In the genomic region with DNA sequence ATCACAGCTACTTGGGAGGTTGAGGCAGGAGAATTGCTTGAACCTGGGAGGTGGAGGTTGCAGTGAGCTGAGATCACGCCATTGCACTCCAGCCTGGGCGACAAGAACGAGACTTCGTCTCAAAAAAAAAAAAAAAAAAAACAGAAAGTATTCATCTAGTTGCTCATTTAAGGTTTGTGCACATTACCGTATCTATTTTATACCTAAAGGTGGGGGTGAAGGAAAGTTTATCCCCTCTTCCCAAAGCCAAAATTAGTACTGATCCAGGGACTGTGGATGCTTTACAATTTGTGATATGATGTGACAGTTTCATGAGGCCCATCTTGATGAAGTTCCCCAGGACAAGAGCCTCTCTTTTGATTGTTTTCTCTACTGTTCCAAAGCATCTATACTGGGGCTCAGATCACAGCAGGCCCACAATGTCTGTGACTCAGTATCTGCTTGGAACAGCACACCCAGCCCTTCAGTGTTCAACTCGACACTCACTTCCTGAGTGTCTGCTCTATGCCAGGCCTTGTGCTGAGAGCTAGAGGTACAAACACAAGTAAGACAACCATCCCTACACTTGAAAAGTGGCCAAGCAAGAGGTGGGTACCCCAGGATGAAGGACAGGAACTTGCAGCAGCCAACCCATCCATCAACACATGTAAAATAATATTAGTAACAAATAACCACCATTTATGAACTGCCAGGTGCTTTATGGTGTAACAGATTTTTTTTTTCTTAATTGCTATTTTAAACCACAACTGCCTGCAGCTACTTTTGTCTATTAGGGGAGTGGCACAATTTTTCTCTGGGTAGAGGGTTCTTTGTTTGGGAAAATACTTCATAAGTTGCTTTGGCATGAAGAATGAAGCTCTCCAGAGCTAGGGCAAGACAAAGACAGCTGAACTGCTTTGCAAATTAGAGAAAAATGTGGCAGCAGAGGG, we compare ENCODE assay signal across 8 cellular contexts. TPM values are rescaled to one million over a fixed set of nuclear protein-coding genes. Genes with fewer than 3 reads are reported as not detected.
DNase-seq lines count a peak whose midpoint lies in the region; ATAC-seq and TF ChIP-seq lines count a peak whose summit lies in the region.

No MANE protein-coding gene starts in this region.

- TF ChIP-seq POLR2A in thyroid gland (IDR thresholded peaks at IDR 0.05): no peak

- intact Hi-C loops in thyroid gland (cut with DNase I): no loop called here

- WGBS in thyroid gland, 2 donors: 81 to 82% methylated on average over 6 of the region's 6 CpGs

- H3K27me3 ChIP-seq in thyroid gland: no peaks in the 10 kb centered on the region

- H3K9me3 ChIP-seq in thyroid gland: no peaks in the 10 kb centered on the region

- TF ChIP-seq CTCF in thyroid gland (IDR thresholded peaks at IDR 0.05): no peak

- ATAC-seq in HG02970 (IDR thresholded peaks at IDR 0.05; ENCODE audit: low FRiP score, unreplicated experiment): no peak

- H3K4me1 ChIP-seq in thyroid gland: peaks cover 18 to 20% of the 10 kb centered on the region in 2 donors

- DNase-seq in NCI-H2107 treated with DMSO at 0.1 percent for 48 hours (lab: John Stamatoyannopoulos, UW; ENCODE audit: unreplicated experiment): peak; percentile 84
- DNase-seq in NCI-H2107 (lab: John Stamatoyannopoulos, UW): no peak
- peak; percentile 32 for DNase-seq in activated effector memory CD4-positive, alpha-beta T cell treated with Interleukin-2 at 50 U/mL for 16 hours
- peak; percentile 69 for DNase-seq in iris pigment epithelial cell (ENCODE audit: low read depth)
- peak; percentile 53 to 65 for DNase-seq in thyroid gland
- no peak for DNase-seq in GDM1 (lab: John Stamatoyannopoulos, UW)
- DNase-seq in 8988T: no peak

- H3K27ac ChIP-seq in thyroid gland: peak overlapping the region; percentile 51 to 70 (median 51)

- H3K36me3 ChIP-seq in thyroid gland: no peaks in the 10 kb centered on the region

- no peak overlapping the region for H3K4me3 ChIP-seq in thyroid gland (replicated peaks in 1 of 3)

RNA-seq across cellular contexts. Expression of gene KHDRBS1, which starts 29.0 kb away (rescaled TPM):
- total RNA-seq in thyroid gland: 100 to 1,000 TPM in 1 of 4 donors, 10 to 100 TPM in 3; 71.9 to 107 (median 82.5) TPM

RNA-seq across cellular contexts. Expression of gene PTP4A2, which starts 46.5 kb away (rescaled TPM):
- total RNA-seq in thyroid gland: 100 to 1,000 TPM; 204 to 507 (median 328) TPM

Comparison
In these comparisons a context has a peak if more than half of its experiments do, and no peak if none do; other contexts are left out.
1. DNase-seq: peak in NCI-H2107 treated with DMSO at 0.1 percent for 48 hours (single experiment), activated effector memory CD4-positive, alpha-beta T cell treated with Interleukin-2 at 50 U/mL for 16 hours (single experiment), iris pigment epithelial cell (single experiment) and thyroid gland (2 of 2); none in NCI-H2107 (single experiment), GDM1 (single experiment) and 8988T (single experiment).